Comparison of ENCODE assay signal across 1 cellular context in genomic region chr14:101222362-101223090, GRCh38.
TF ChIP-seq lines count a peak whose summit lies in the region.

No MANE protein-coding gene starts in this region.

TF ChIP-seq in H1, 55 proteins besides CTCF, POLR2A, EP300 and RAD21:
- no peak for TF ChIP-seq ASH2L (IDR thresholded peaks at IDR 0.05; ENCODE audit: low read length)
- TF ChIP-seq BRCA1 (IDR thresholded peaks at IDR 0.05; ENCODE audit: low read depth, low read length), result no peak
- TF ChIP-seq MAX (IDR thresholded peaks at IDR 0.05), result 0 out of 2 replicates have a peak, but pooled peaks have one; percentile 7
- no peak for TF ChIP-seq POU5F1 (IDR thresholded peaks at IDR 0.05; ENCODE audit: low read depth, low read length)
- TF ChIP-seq GABPA (IDR thresholded peaks at IDR 0.05; ENCODE audit: borderline replicate concordance, insufficient read depth, low read length), result no peak
- no peak for TF ChIP-seq ATF2 (IDR thresholded peaks at IDR 0.05; ENCODE audit: low read length)
- TF ChIP-seq CTBP2 (IDR thresholded peaks at IDR 0.05; ENCODE audit: borderline replicate concordance, insufficient read depth, insufficient read length, low read length), result no peak
- no peak for TF ChIP-seq SRF (IDR thresholded peaks at IDR 0.05; ENCODE audit: low read depth, low read length)
